ENCODE assay signal across 20 cellular contexts in the genomic region with DNA sequence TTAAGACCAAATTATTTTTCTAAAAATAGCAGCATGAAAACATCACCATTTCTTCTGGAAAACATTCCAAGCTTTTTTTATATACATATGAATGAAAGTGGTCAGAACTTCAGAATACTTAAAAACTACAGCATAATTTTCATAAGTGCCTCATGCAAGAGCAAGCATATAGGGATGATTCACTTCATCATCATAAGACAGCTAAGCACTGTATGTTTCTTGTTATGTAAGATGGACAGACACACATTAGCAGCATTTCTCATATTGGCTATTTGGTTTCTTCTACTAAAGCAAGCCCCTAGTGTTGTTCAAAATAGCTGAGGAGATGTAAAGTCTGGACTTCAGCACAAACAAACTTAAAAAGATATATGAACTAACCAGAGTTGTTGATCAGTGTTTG.
"Had no signal": no experiment of that assay in that cellular context is flagged by ENCODE, and none has a peak within 500 bp of the region (broad histone marks: within the 10 kb centered on the region; RNA-seq: fewer than 3 reads in every experiment).

No MANE protein-coding gene starts in this region.

- H3K27ac ChIP-seq: left ventricle myocardium inferior, lower lobe of right lung, spleen, testis, tibial nerve had no signal

- H3K9me3 Mint-ChIP-seq: memory B cell, mesothelial cell of epicardium, neural crest cell had no signal

- H3K9me3 ChIP-seq: left ventricle myocardium inferior, lower lobe of right lung, spleen, testis, tibial nerve had no signal

- H3K4me1 ChIP-seq: lower lobe of right lung, spleen, testis, tibial nerve had no signal

- H3K36me3 Mint-ChIP-seq: immature natural killer cell; memory B cell; mesothelial cell of epicardium; natural killer cell; stimulated activated naive B cell treated with anti-CD40 and anti-IgM and Interleukin-4, amounts not matched to agents 10 μg/mL and 1 μg/mL and 100 μg/mL, for 72 hours had no signal

- H3K27me3 ChIP-seq: testis had no signal

- ATAC-seq: left cardiac atrium; lower lobe of right lung; natural killer cell; sciatic nerve; stimulated activated naive B cell treated with anti-CD40 and anti-IgM and Interleukin-4, amounts not matched to agents 10 μg/mL and 1 μg/mL and 100 μg/mL, for 72 hours; stimulated activated naive CD8-positive, alpha-beta T cell treated with anti-CD3 and anti-CD28 coated beads, Interleukin-15, amount 100 ng/mL, for 72 hours had no signal

- H3K27ac Mint-ChIP-seq: immature natural killer cell; memory B cell; mesothelial cell of epicardium; natural killer cell; stimulated activated naive B cell treated with anti-CD40 and anti-IgM and Interleukin-4, amounts not matched to agents 10 μg/mL and 1 μg/mL and 100 μg/mL, for 72 hours; stimulated activated naive CD8-positive, alpha-beta T cell treated with anti-CD3 and anti-CD28 coated beads, Interleukin-15, amount 100 ng/mL, for 72 hours had no signal

- H3K4me3 ChIP-seq: left ventricle myocardium inferior, lower lobe of right lung, spleen, testis, tibial nerve had no signal

- DNase-seq: effector memory CD4-positive, alpha-beta T cell; erythroblast; immature natural killer cell; kidney; left cardiac atrium; left ventricle myocardium inferior; lower lobe of right lung; natural killer cell; posterior cingulate gyrus; spleen; stimulated activated CD4-positive, alpha-beta T cell treated with anti-CD3 and anti-CD28 coated beads, Interleukin-2, amount 100 ng/mL, for 24 hours; stimulated activated CD4-positive, alpha-beta T cell treated with anti-CD3 and anti-CD28 coated beads, Interleukin-4, amount 100 ng/mL, for 4 hours; stimulated activated naive B cell treated with anti-CD40 and anti-IgM and Interleukin-4, amounts not matched to agents 10 μg/mL and 1 μg/mL and 100 μg/mL, for 72 hours; stimulated activated naive CD8-positive, alpha-beta T cell treated with anti-CD3 and anti-CD28 coated beads, Interleukin-15, amount 100 ng/mL, for 72 hours; testis had no signal

- H3K36me3 ChIP-seq: left ventricle myocardium inferior, lower lobe of right lung, spleen, tibial nerve had no signal

- H3K4me3 Mint-ChIP-seq: immature natural killer cell; memory B cell; mesothelial cell of epicardium; natural killer cell; neural crest cell; stimulated activated naive B cell treated with anti-CD40 and anti-IgM and Interleukin-4, amounts not matched to agents 10 μg/mL and 1 μg/mL and 100 μg/mL, for 72 hours; stimulated activated naive CD8-positive, alpha-beta T cell treated with anti-CD3 and anti-CD28 coated beads, Interleukin-15, amount 100 ng/mL, for 72 hours had no signal

- H3K4me1 Mint-ChIP-seq: immature natural killer cell; memory B cell; natural killer cell; stimulated activated naive B cell treated with anti-CD40 and anti-IgM and Interleukin-4, amounts not matched to agents 10 μg/mL and 1 μg/mL and 100 μg/mL, for 72 hours; stimulated activated naive CD8-positive, alpha-beta T cell treated with anti-CD3 and anti-CD28 coated beads, Interleukin-15, amount 100 ng/mL, for 72 hours had no signal
